In the genomic region with DNA sequence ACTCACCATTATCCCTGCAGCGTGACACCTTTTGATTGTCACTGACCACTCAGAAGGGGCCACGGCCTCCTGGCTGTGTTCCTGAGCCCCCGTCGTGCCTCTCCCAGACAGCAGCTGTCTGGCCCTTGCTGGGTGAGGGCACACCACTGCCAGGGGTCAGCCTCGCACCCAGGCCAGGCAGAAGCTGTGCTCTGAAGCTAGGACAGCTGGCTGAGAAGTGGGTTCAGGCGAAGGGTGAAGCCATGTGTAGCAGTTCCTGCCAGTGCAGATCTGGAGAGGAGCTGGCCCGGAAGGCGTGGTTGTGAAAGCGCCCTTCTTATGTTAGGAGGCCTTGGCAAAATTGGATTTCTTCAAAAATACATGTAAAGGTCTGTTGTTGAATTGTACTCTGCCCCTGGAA, we compare ENCODE assay signal across 28 cellular contexts. TPM values are rescaled to one million over a fixed set of nuclear protein-coding genes. Genes with fewer than 3 reads are reported as not detected.
DNase-seq lines count a peak whose midpoint lies in the region; ATAC-seq and TF ChIP-seq lines count a peak whose summit lies in the region.
"Had no signal": no experiment of that assay in that cellular context is flagged by ENCODE, and none has a peak within 500 bp of the region (broad histone marks: within the 10 kb centered on the region; RNA-seq: fewer than 3 reads in every experiment).

No MANE protein-coding gene starts in this region.

- no peak overlapping the region for H3K23ac ChIP-seq in neuronal stem cell (ENCODE audit: low read depth, low read length, poor library complexity)

- peak overlapping the region; percentile 7 for H3K18ac ChIP-seq in neuronal stem cell (ENCODE audit: low read length)

- H2BK12ac ChIP-seq in neuronal stem cell (ENCODE audit: low read length), result no peak overlapping the region

- no peaks in the 10 kb centered on the region for H3K79me1 ChIP-seq in neuronal stem cell (ENCODE audit: low read depth, low read length)

- no peaks in the 10 kb centered on the region for H3K79me2 ChIP-seq in SK-N-SH (ENCODE audit: insufficient read depth)
- H3K79me2 ChIP-seq in GM23338 (replicated peaks; ENCODE audit: insufficient read depth), result no peaks in the 10 kb centered on the region; the same call in 1 of the 2 replicates

- no peaks in the 10 kb centered on the region; the same call in 2 of the 3 replicates for H3K9me3 Mint-ChIP-seq in GM23338
- H3K9me3 Mint-ChIP-seq: CD4-positive, alpha-beta T cell; WTC11 had no signal

- no peak overlapping the region for H4K8ac ChIP-seq in neuronal stem cell (ENCODE audit: low read depth, low read length)

- H3K9ac ChIP-seq in SK-N-SH, result no peak overlapping the region
- no peak overlapping the region for H3K9ac ChIP-seq in neuronal stem cell (ENCODE audit: low read depth, low read length, poor library complexity)

- DNase-seq in SK-N-SH, result peak; percentile 9
- DNase-seq in D341Med (ENCODE audit: low spot score), result peak; percentile 9
- DNase-seq in right atrium auricular region (ENCODE audit: low spot score), result peak; percentile 58
- DNase-seq in neuronal stem cell (ENCODE audit: low spot score), result no peak
- DNase-seq in NCI-H1417 treated with DMSO at 0.1 percent for 48 hours (lab: John Stamatoyannopoulos, UW), result no peak
- DNase-seq in NCI-H82 treated with DMSO at 0.1 percent for 48 hours (lab: John Stamatoyannopoulos, UW; ENCODE audit: unreplicated experiment), result no peak
- no peak for DNase-seq in GM23338 (ENCODE audit: low spot score)
- DNase-seq: activated CD4-positive, alpha-beta T cell treated with anti-CD3 and anti-CD28 coated beads, Interleukin-2, amount 50 U/mL, for 1 hour; amygdala; CD4-positive, alpha-beta T cell; colonic mucosa; DMS153; mammary epithelial cell; NCI-H2081 treated with DMSO at 0.1 percent for 48 hours; NCI-H345; NCI-H748 treated with DMSO at 0.1 percent for 48 hours; retina; RPMI8226; stimulated activated CD4-positive, alpha-beta T cell treated with anti-CD3 and anti-CD28 coated beads, Interleukin-12 subunit alpha, Interleukin-12 subunit beta, amount 100 ng/mL, for 4 hours; stimulated activated CD4-positive, alpha-beta T cell treated with anti-CD3 and anti-CD28 coated beads, Interleukin-4, amount 100 ng/mL, for 4 hours; stimulated activated naive CD4-positive, alpha-beta T cell treated with Interleukin-2 at 50 U/mL for 16 hours; T1000 had no signal

- no peak overlapping the region for H3K4me2 ChIP-seq in SK-N-SH
- H3K4me2 ChIP-seq in neuronal stem cell (ENCODE audit: insufficient read depth, low read length, poor library complexity, severe bottlenecking), result no peak overlapping the region
- no peak overlapping the region for H3K4me2 ChIP-seq in GM23338

- no peak overlapping the region for H4K91ac ChIP-seq in neuronal stem cell (ENCODE audit: low read depth, low read length, poor library complexity)

- no peak for TF ChIP-seq EP300 in SK-N-SH (IDR thresholded peaks at IDR 0.05; ENCODE audit: borderline replicate concordance in 1 of 2, low read depth in 1 of 2, low read length in 1 of 2)

- H2BK5ac ChIP-seq in neuronal stem cell (ENCODE audit: low read length), result no peak overlapping the region

- no peaks in the 10 kb centered on the region for H3K9me3 ChIP-seq in SK-N-SH
- no peaks in the 10 kb centered on the region for H3K9me3 ChIP-seq in right atrium auricular region
- no peaks in the 10 kb centered on the region for H3K9me3 ChIP-seq in neuronal stem cell (replicated peaks in 1 of 2; ENCODE audit: control insufficient read depth in 2 of 2, insufficient read depth in 1 of 2, low read depth in 1 of 2, low read length in 2 of 2)
- H3K9me3 ChIP-seq: colonic mucosa, gastroesophageal sphincter, tibial artery had no signal

- H3K27ac ChIP-seq in SK-N-SH (ENCODE audit: low read depth in 2 of 2, low read length in 1 of 2) (no peak overlapping the region), right atrium auricular region (no peak overlapping the region), neuronal stem cell (replicated peaks; ENCODE audit: low read length) (no peak overlapping the region), GM23338 (ENCODE audit: low read depth) (no peak overlapping the region)
- H3K27ac ChIP-seq: 22Rv1, colonic mucosa, gastroesophageal sphincter, tibial artery had no signal

- peaks cover 55% of the 10 kb centered on the region for H3K36me3 Mint-ChIP-seq in GM23338 (ENCODE audit: low read depth)

- H3K4me3 ChIP-seq in SK-N-SH (ENCODE audit: low read depth in 2 of 2, low read length in 1 of 2), result no peak overlapping the region
- H3K4me3 ChIP-seq in right atrium auricular region, result no peak overlapping the region
- H3K4me3 ChIP-seq in neuronal stem cell (ENCODE audit: low read length in 2 of 2), result peak overlapping the region in 1 of 2 donors; percentile 28
- H3K4me3 ChIP-seq in GM23338, result no peak overlapping the region
- H3K4me3 ChIP-seq: colonic mucosa, gastroesophageal sphincter, K562, tibial artery had no signal

- H2AFZ ChIP-seq in SK-N-SH (ENCODE audit: low read depth) (no peak overlapping the region), neuronal stem cell (ENCODE audit: low read length) (no peak overlapping the region), GM23338 (no peak overlapping the region)

- H3K4me3 Mint-ChIP-seq in GM23338, result no peak overlapping the region
- H3K4me3 Mint-ChIP-seq: CD4-positive, alpha-beta T cell; WTC11 had no signal

- peaks cover 47% of the 10 kb centered on the region for H3K4me1 Mint-ChIP-seq in GM23338

- no peak overlapping the region for H3K4ac ChIP-seq in neuronal stem cell (ENCODE audit: low read length)

- H4K20me1 ChIP-seq in SK-N-SH (ENCODE audit: insufficient read depth), result no peaks in the 10 kb centered on the region
- H4K20me1 ChIP-seq in GM23338 (replicated peaks; ENCODE audit: insufficient read depth), result no peaks in the 10 kb centered on the region; the same call in 1 of the 2 replicates

- CTCF ChIA-PET in SK-N-SH (lab: Yijun Ruan, JAX), result interaction anchor here (1.4 kb wide), 1 partner anchor 12 kb away, joined by 4 read pairs; no protein-coding TSS in a partner anchor

- WGBS in SK-N-SH (ENCODE audit: low lambda C conversion rate), result 94% methylated on average over 7 of the region's 9 CpGs
- WGBS in neuronal stem cell (ENCODE audit: extremely low coverage in 2 of 2, insufficient read length in 2 of 2, insufficient replicate concordance in 1 of 2), 2 donors, result no CpG with 5 or more reads among the region's 9 CpGs

- H2AK5ac ChIP-seq in neuronal stem cell (ENCODE audit: low read depth, low read length), result no peak overlapping the region

- TF ChIP-seq CTCF in SK-N-SH (IDR thresholded peaks at IDR 0.05) (no peak), right atrium auricular region (IDR thresholded peaks at IDR 0.05) (no peak), GM23338 (conservative IDR thresholded peaks at IDR 0.05; ENCODE audit: low read depth in 2 of 2) (no peak)

- H3K27me3 ChIP-seq in SK-N-SH (ENCODE audit: insufficient read depth) (no peaks in the 10 kb centered on the region), right atrium auricular region (no peaks in the 10 kb centered on the region), neuronal stem cell (ENCODE audit: control insufficient read depth in 3 of 3, insufficient read depth in 3 of 3, low read depth in 1 of 3, low read length in 3 of 3) (no peaks in the 10 kb centered on the region), GM23338 (ENCODE audit: insufficient read depth) (no peaks in the 10 kb centered on the region)
- H3K27me3 ChIP-seq: colonic mucosa, gastroesophageal sphincter, tibial artery had no signal

- H3K27me3 Mint-ChIP-seq in GM23338 (ENCODE audit: insufficient read depth, low read depth, poor library complexity), result peaks cover 29% of the 10 kb centered on the region
- H3K27me3 Mint-ChIP-seq: CD4-positive, alpha-beta T cell had no signal

- H3K36me3 ChIP-seq in SK-N-SH (replicated peaks in 1 of 2; ENCODE audit: control insufficient read depth in 1 of 2, insufficient read depth in 2 of 2, low read length in 1 of 2), result peaks cover 11 to 71% of the 10 kb centered on the region in 2 experiments
- H3K36me3 ChIP-seq in right atrium auricular region, result peaks cover 88% of the 10 kb centered on the region
- H3K36me3 ChIP-seq in neuronal stem cell (replicated peaks in 1 of 2; ENCODE audit: control insufficient read depth in 2 of 2, insufficient read depth in 2 of 2, low read length in 2 of 2), result peaks cover 28 to 92% of the 10 kb centered on the region in 2 donors
- 0 out of 2 replicates have a peak, but pooled peaks cover 12% of the 10 kb centered on the region for H3K36me3 ChIP-seq in GM23338 (ENCODE audit: insufficient read depth)

- POLR2A ChIA-PET in SK-N-SH (lab: Yijun Ruan, JAX), result interaction anchor here (0.6 kb wide), 1 partner anchor 20 kb away, joined by 4 read pairs; no protein-coding TSS in a partner anchor

- no peak overlapping the region for H3K14ac ChIP-seq in neuronal stem cell (ENCODE audit: low read length)

- H2BK15ac ChIP-seq in neuronal stem cell (ENCODE audit: low read length), result no peak overlapping the region

- no peak overlapping the region for H2BK120ac ChIP-seq in neuronal stem cell (ENCODE audit: low read depth, low read length)

- no peak for TF ChIP-seq RAD21 in SK-N-SH (IDR thresholded peaks at IDR 0.05; ENCODE audit: low read length)

- H3K9me2 ChIP-seq in SK-N-SH (no peaks in the 10 kb centered on the region), GM23338 (ENCODE audit: insufficient read depth) (no peaks in the 10 kb centered on the region)

- no peak overlapping the region; the same call in 1 of the 2 replicates for H3K27ac Mint-ChIP-seq in GM23338
- H3K27ac Mint-ChIP-seq: CD4-positive, alpha-beta T cell; WTC11 had no signal

- no peak for ATAC-seq in SK-N-SH treated with all-trans-retinoic acid at 6 μM for 48 hours
- ATAC-seq in GM23338, result no peak
- ATAC-seq: gastroesophageal sphincter, K562, WTC11 had no signal

- H3K4me1 ChIP-seq in SK-N-SH (ENCODE audit: control insufficient read depth in 1 of 2, insufficient read depth in 2 of 2, low read depth in 1 of 2, low read length in 1 of 2), result peaks cover 0 to 9% of the 10 kb centered on the region in 2 experiments; a peak in 1 of 4 replicates
- peaks cover 0 to 39% of the 10 kb centered on the region in 2 donors for H3K4me1 ChIP-seq in right atrium auricular region
- peaks cover 25 to 34% of the 10 kb centered on the region in 2 donors for H3K4me1 ChIP-seq in neuronal stem cell (ENCODE audit: control insufficient read depth in 2 of 2, insufficient read depth in 1 of 2, low read depth in 1 of 2, low read length in 2 of 2)
- peaks cover 39% of the 10 kb centered on the region for H3K4me1 ChIP-seq in GM23338 (ENCODE audit: insufficient read depth)
- H3K4me1 ChIP-seq: colonic mucosa had no signal

- H3F3A ChIP-seq in SK-N-SH (replicated peaks; ENCODE audit: insufficient read depth), result no peaks in the 10 kb centered on the region
- 0 out of 2 replicates have a peak, but pooled peaks cover 2% of the 10 kb centered on the region for H3F3A ChIP-seq in GM23338 (replicated peaks; ENCODE audit: low read depth)

TF ChIP-seq in GM23338, 12 proteins besides CTCF, POLR2A, EP300 and RAD21 (continues in another document):
- no peak for TF ChIP-seq NANOG (IDR thresholded peaks at IDR 0.05; ENCODE audit: borderline replicate concordance)

RNA-seq across cellular contexts. Expression of a gene that starts 49.2 kb away (rescaled TPM):
- polyA plus RNA-seq in SK-N-SH (2012; rRNA removed) (4.5 TPM in 2 replicates), GM23338 (2016; fragmentation: Nextera tagmentation; extraction: Ambion mirVana) (5.2 and 5.8 TPM in 2 replicates)
- 1.4 and 2.6 TPM in 2 replicates for polyA plus RNA-seq in SK-N-SH (2012; cell fraction: cytosol; rRNA removed)
- polyA plus RNA-seq in SK-N-SH (2012; cell fraction: nucleus; rRNA removed), result 7.3 and 8.6 TPM in 2 replicates
- 1 to 10 TPM; 4.1 TPM for total RNA-seq in right atrium auricular region
- 5.8 TPM for polyA plus RNA-seq in neuronal stem cell (2013, experiment 1 of 2)
- 5.8 TPM for polyA plus RNA-seq in neuronal stem cell (2013, experiment 2 of 2)
- total RNA-seq in GM23338 (2014; rRNA removed; shearing (Covaris generic)), result 28.5 and 38.3 TPM in 2 replicates

Comparison
In these comparisons a context has a peak if more than half of its experiments do, and no peak if none do; other contexts are left out.
1. DNase-seq: peak in SK-N-SH (single experiment), D341Med (single experiment) and right atrium auricular region (single experiment); none in neuronal stem cell (single experiment), NCI-H1417 treated with DMSO at 0.1 percent for 48 hours (single experiment), NCI-H82 treated with DMSO at 0.1 percent for 48 hours (single experiment) and GM23338 (single experiment).